35 cellular contexts compared by ENCODE assay signal in the genomic region with DNA sequence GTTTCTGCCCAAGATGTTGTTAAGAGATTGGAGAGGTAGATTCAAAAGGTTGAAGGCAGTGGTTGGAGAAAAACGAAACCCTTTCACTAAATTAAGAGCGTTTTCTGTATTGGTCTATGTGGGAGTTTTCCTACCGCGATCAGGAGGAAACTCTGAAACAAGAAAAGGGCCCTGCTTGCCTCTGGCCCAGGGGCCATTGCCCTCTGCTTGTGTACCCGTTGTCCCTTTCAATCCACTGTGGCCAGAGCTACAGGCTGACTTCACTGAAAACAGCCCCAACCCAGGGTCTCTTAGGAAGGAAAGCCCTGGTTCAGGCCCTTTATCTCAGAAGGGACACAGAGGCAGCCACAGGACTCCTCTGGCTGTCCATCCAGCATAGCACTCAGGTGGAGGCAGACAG.
"Had no signal": no experiment of that assay in that cellular context is flagged by ENCODE, and none has a peak within 500 bp of the region (broad histone marks: within the 10 kb centered on the region; RNA-seq: fewer than 3 reads in every experiment).

No MANE protein-coding gene starts in this region.

- H3K9me3 ChIP-seq: adrenal gland, body of pancreas, esophagus squamous epithelium, gastroesophageal sphincter had no signal

- DNase-seq: activated CD4-positive, alpha-beta memory T cell treated with anti-CD3 and anti-CD28 coated beads for 36 hours; activated CD4-positive, alpha-beta T cell treated with anti-CD3 and anti-CD28 coated beads for 36 hours; activated CD4-positive, alpha-beta T cell treated with anti-CD3 and anti-CD28 coated beads, Interleukin-2, amount 10 ng/mL, durations not matched to agents 24 days and 14 days; activated CD4-positive, CD25-positive, alpha-beta regulatory T cell; activated CD4-positive, CD25-positive, alpha-beta regulatory T cell treated with anti-CD3 and anti-CD28 coated beads, Interleukin-2, amount 50 U/mL, for 72 hours; activated CD8-positive, alpha-beta memory T cell treated with anti-CD3 and anti-CD28 coated beads, Interleukin-2, amount 10 ng/mL, durations not matched to agents 7 days and 5 days; activated CD8-positive, alpha-beta memory T cell treated with anti-CD3 and anti-CD28 coated beads, Interleukin-2, amount 50 U/mL, for 4 hours; activated CD8-positive, alpha-beta T cell treated with anti-CD3 and anti-CD28 coated beads, Interleukin-2, amount 10 ng/mL, durations not matched to agents 7 days and 5 days; activated effector memory CD4-positive, alpha-beta T cell treated with anti-CD3 and anti-CD28 coated beads, Interleukin-2, amount 50 U/mL, for 16 hours; activated naive CD4-positive, alpha-beta T cell treated with anti-CD3 and anti-CD28 coated beads for 36 hours; activated naive CD8-positive, alpha-beta T cell treated with anti-CD3 and anti-CD28 coated beads for 36 hours; activated naive CD8-positive, alpha-beta T cell treated with anti-CD3 and anti-CD28 coated beads, Interleukin-2, amount 50 U/mL, for 24 hours; activated T-cell treated with anti-CD3 and anti-CD28 coated beads, Interleukin-2, amount 50 U/mL, for 1 hour; activated T-cell treated with anti-CD3 and anti-CD28 coated beads, Interleukin-2, amount 50 U/mL, for 48 hours; adrenal gland; amygdala; aorta; body of pancreas; caudate nucleus; cortex of kidney; dermis blood vessel endothelial cell; effector CD4-positive, alpha-beta T cell; effector memory CD8-positive, alpha-beta T cell; esophagus squamous epithelium; foreskin melanocyte; T-helper 1 cell; T-helper 17 cell had no signal

- H3K27ac Mint-ChIP-seq: activated CD4-positive, alpha-beta memory T cell treated with anti-CD3 and anti-CD28 coated beads for 36 hours; activated CD4-positive, alpha-beta T cell treated with anti-CD3 and anti-CD28 coated beads for 36 hours; activated CD4-positive, alpha-beta T cell treated with anti-CD3 and anti-CD28 coated beads, Interleukin-2, amount 10 ng/mL, durations not matched to agents 24 days and 14 days; activated CD8-positive, alpha-beta memory T cell treated with anti-CD3 and anti-CD28 coated beads, Interleukin-2, amount 10 ng/mL, durations not matched to agents 7 days and 5 days; activated CD8-positive, alpha-beta T cell treated with anti-CD3 and anti-CD28 coated beads, Interleukin-2, amount 10 ng/mL, durations not matched to agents 7 days and 5 days; activated naive CD4-positive, alpha-beta T cell treated with anti-CD3 and anti-CD28 coated beads for 36 hours; activated naive CD4-positive, alpha-beta T cell treated with anti-CD3 and anti-CD28 coated beads, Interleukin-2, amount 50 U/mL, for 24 hours; activated naive CD8-positive, alpha-beta T cell treated with anti-CD3 and anti-CD28 coated beads for 36 hours; activated naive CD8-positive, alpha-beta T cell treated with anti-CD3 and anti-CD28 coated beads, Interleukin-2, amount 50 U/mL, for 24 hours; activated T-helper 1 cell treated with anti-CD3 and anti-CD28 coated beads, Interleukin-12 subunit alpha, Interleukin-12 subunit beta, Interleukin-2, Interleukin-4 antibody, amounts not matched to agents 30 ng/mL and 10 ng/mL and 1 ng/mL, durations not matched to agents 14 hours and 24 hours and 36 hours; activated T-helper 2 cell treated with anti-CD3 and anti-CD28 coated beads, Interferon-gamma antibody, Interleukin-2, Interleukin-4, amounts not matched to agents 10 μg/mL and 5 μg/mL and 100 μg/mL, durations not matched to agents 14 hours and 24 hours and 36 hours; effector memory CD8-positive, alpha-beta T cell; T-helper 17 cell had no signal

- H3K36me3 ChIP-seq: adrenal gland, esophagus squamous epithelium, gastroesophageal sphincter had no signal

- H3K36me3 Mint-ChIP-seq: activated CD4-positive, alpha-beta memory T cell treated with anti-CD3 and anti-CD28 coated beads for 36 hours; activated CD8-positive, alpha-beta memory T cell treated with anti-CD3 and anti-CD28 coated beads, Interleukin-2, amount 10 ng/mL, durations not matched to agents 7 days and 5 days; activated naive CD4-positive, alpha-beta T cell treated with anti-CD3 and anti-CD28 coated beads, Interleukin-2, amount 50 U/mL, for 24 hours; activated naive CD8-positive, alpha-beta T cell treated with anti-CD3 and anti-CD28 coated beads for 36 hours had no signal

- H3K4me3 ChIP-seq: adrenal gland, body of pancreas, esophagus squamous epithelium, gastroesophageal sphincter had no signal

- FAIRE-seq: colon, endometrium, endothelial cell of umbilical vein had no signal

- H3K27ac ChIP-seq: adrenal gland, body of pancreas, epithelial cell of prostate, esophagus squamous epithelium, gastroesophageal sphincter had no signal

- H3K9me3 Mint-ChIP-seq: activated CD4-positive, alpha-beta memory T cell treated with anti-CD3 and anti-CD28 coated beads for 36 hours; activated CD4-positive, alpha-beta T cell treated with anti-CD3 and anti-CD28 coated beads, Interleukin-2, amount 10 ng/mL, durations not matched to agents 24 days and 14 days; activated naive CD4-positive, alpha-beta T cell treated with anti-CD3 and anti-CD28 coated beads for 36 hours; activated naive CD4-positive, alpha-beta T cell treated with anti-CD3 and anti-CD28 coated beads, Interleukin-2, amount 50 U/mL, for 24 hours; activated naive CD8-positive, alpha-beta T cell treated with anti-CD3 and anti-CD28 coated beads for 36 hours; activated naive CD8-positive, alpha-beta T cell treated with anti-CD3 and anti-CD28 coated beads, Interleukin-2, amount 50 U/mL, for 24 hours; activated T-helper 1 cell treated with anti-CD3 and anti-CD28 coated beads, Interleukin-12 subunit alpha, Interleukin-12 subunit beta, Interleukin-2, Interleukin-4 antibody, amounts not matched to agents 30 ng/mL and 10 ng/mL and 1 ng/mL, durations not matched to agents 14 hours and 24 hours and 36 hours; activated T-helper 2 cell treated with anti-CD3 and anti-CD28 coated beads, Interferon-gamma antibody, Interleukin-2, Interleukin-4, amounts not matched to agents 10 μg/mL and 5 μg/mL and 100 μg/mL, durations not matched to agents 14 hours and 24 hours and 36 hours; effector memory CD8-positive, alpha-beta T cell had no signal

- H3K27me3 Mint-ChIP-seq: activated naive CD4-positive, alpha-beta T cell treated with anti-CD3 and anti-CD28 coated beads, Interleukin-2, amount 50 U/mL, for 24 hours; activated naive CD8-positive, alpha-beta T cell treated with anti-CD3 and anti-CD28 coated beads for 36 hours had no signal

- H3K4me1 ChIP-seq: adrenal gland, body of pancreas, esophagus squamous epithelium, gastroesophageal sphincter had no signal

- ATAC-seq: activated CD4-positive, alpha-beta T cell treated with anti-CD3 and anti-CD28 coated beads for 36 hours; activated CD8-positive, alpha-beta memory T cell treated with anti-CD3 and anti-CD28 coated beads, Interleukin-2, amount 10 ng/mL, durations not matched to agents 7 days and 5 days; activated CD8-positive, alpha-beta T cell treated with anti-CD3 and anti-CD28 coated beads, Interleukin-2, amount 10 ng/mL, durations not matched to agents 7 days and 5 days; activated naive CD8-positive, alpha-beta T cell treated with anti-CD3 and anti-CD28 coated beads, Interleukin-2, amount 50 U/mL, for 24 hours; body of pancreas; effector memory CD8-positive, alpha-beta T cell; gastroesophageal sphincter; T-helper 17 cell had no signal

- H3K27me3 ChIP-seq: adrenal gland, body of pancreas, esophagus squamous epithelium, gastroesophageal sphincter had no signal

- H3K4me1 Mint-ChIP-seq: activated CD4-positive, alpha-beta T cell treated with anti-CD3 and anti-CD28 coated beads for 36 hours; activated CD4-positive, alpha-beta T cell treated with anti-CD3 and anti-CD28 coated beads, Interleukin-2, amount 10 ng/mL, durations not matched to agents 24 days and 14 days; activated CD8-positive, alpha-beta memory T cell treated with anti-CD3 and anti-CD28 coated beads, Interleukin-2, amount 10 ng/mL, durations not matched to agents 7 days and 5 days; activated naive CD4-positive, alpha-beta T cell treated with anti-CD3 and anti-CD28 coated beads, Interleukin-2, amount 50 U/mL, for 24 hours; activated naive CD8-positive, alpha-beta T cell treated with anti-CD3 and anti-CD28 coated beads for 36 hours; activated naive CD8-positive, alpha-beta T cell treated with anti-CD3 and anti-CD28 coated beads, Interleukin-2, amount 50 U/mL, for 24 hours had no signal

- H3K4me3 Mint-ChIP-seq: activated CD4-positive, alpha-beta memory T cell treated with anti-CD3 and anti-CD28 coated beads for 36 hours; activated CD4-positive, alpha-beta T cell treated with anti-CD3 and anti-CD28 coated beads for 36 hours; activated CD4-positive, alpha-beta T cell treated with anti-CD3 and anti-CD28 coated beads, Interleukin-2, amount 10 ng/mL, durations not matched to agents 24 days and 14 days; activated CD8-positive, alpha-beta memory T cell treated with anti-CD3 and anti-CD28 coated beads, Interleukin-2, amount 10 ng/mL, durations not matched to agents 7 days and 5 days; activated CD8-positive, alpha-beta T cell treated with anti-CD3 and anti-CD28 coated beads, Interleukin-2, amount 10 ng/mL, durations not matched to agents 7 days and 5 days; activated naive CD4-positive, alpha-beta T cell treated with anti-CD3 and anti-CD28 coated beads for 36 hours; activated naive CD4-positive, alpha-beta T cell treated with anti-CD3 and anti-CD28 coated beads, Interleukin-2, amount 50 U/mL, for 24 hours; activated naive CD8-positive, alpha-beta T cell treated with anti-CD3 and anti-CD28 coated beads for 36 hours; activated naive CD8-positive, alpha-beta T cell treated with anti-CD3 and anti-CD28 coated beads, Interleukin-2, amount 50 U/mL, for 24 hours; activated T-helper 1 cell treated with anti-CD3 and anti-CD28 coated beads, Interleukin-12 subunit alpha, Interleukin-12 subunit beta, Interleukin-2, Interleukin-4 antibody, amounts not matched to agents 30 ng/mL and 10 ng/mL and 1 ng/mL, durations not matched to agents 14 hours and 24 hours and 36 hours; effector memory CD8-positive, alpha-beta T cell; T-helper 17 cell had no signal
